In genomic region chr10:110304394-110304779, GRCh38 we compare ENCODE assay signal across 8 cellular contexts. TPM values are rescaled to one million over a fixed set of nuclear protein-coding genes. Genes with fewer than 3 reads are reported as not detected.
DNase-seq lines count a peak whose midpoint lies in the region; ATAC-seq and TF ChIP-seq lines count a peak whose summit lies in the region.

No MANE protein-coding gene starts in this region.

- H3K4me2 ChIP-seq in neural cell (ENCODE audit: low read length) = peak overlapping the region; percentile 96

- TF ChIP-seq CTCF in epithelial cell of proximal tubule (conservative IDR thresholded peaks at IDR 0.05; ENCODE audit: low read depth, low read length) = no peak
- TF ChIP-seq CTCF in neural cell (IDR thresholded peaks at IDR 0.05; ENCODE audit: poor library complexity, severe bottlenecking) = no peak

- H3K9me2 ChIP-seq in neural cell (ENCODE audit: insufficient read depth, low read length) = no peaks in the 10 kb centered on the region

- TF ChIP-seq RAD21 in neural cell (conservative IDR thresholded peaks at IDR 0.05) = no peak

- H3K79me2 ChIP-seq in neural cell (replicated peaks; ENCODE audit: insufficient read depth, low read length) = peaks cover 45% of the 10 kb centered on the region

- peak overlapping the region; percentile 90 for H3K27ac ChIP-seq in neural cell (ENCODE audit: low read length)

- H3K9ac ChIP-seq in neural cell (ENCODE audit: low read length) = peak overlapping the region; percentile 92

- H2AFZ ChIP-seq in neural cell (ENCODE audit: low read depth, low read length) = peak overlapping the region; percentile 66

- H3F3A ChIP-seq in neural cell (ENCODE audit: insufficient read depth, low read length, poor library complexity, severe bottlenecking) = no peaks in the 10 kb centered on the region

- H3K4me3 ChIP-seq in epithelial cell of proximal tubule (ENCODE audit: low read depth, low read length) = peak overlapping the region; percentile 84
- H3K4me3 ChIP-seq in neural cell (ENCODE audit: low read length) = peak overlapping the region; percentile 90

- peak; percentile 52 to 55 for ATAC-seq in activated CD4-positive, CD25-positive, alpha-beta regulatory T cell treated with anti-CD3 and anti-CD28 coated beads, Interleukin-2, amount 50 U/mL, for 24 hours
- ATAC-seq in HG02759 (IDR thresholded peaks at IDR 0.05; ENCODE audit: unreplicated experiment) = peak; percentile 52

- no peaks in the 10 kb centered on the region for H4K20me1 ChIP-seq in neural cell (ENCODE audit: insufficient read depth)

- TF ChIP-seq EP300 in neural cell (conservative IDR thresholded peaks at IDR 0.05; ENCODE audit: poor library complexity, severe bottlenecking) = no peak

- H3K36me3 ChIP-seq in neural cell (ENCODE audit: insufficient read depth, low read length) = peaks cover 17% of the 10 kb centered on the region

- H3K27me3 ChIP-seq in neural cell (ENCODE audit: insufficient read depth, low read depth, low read length) = no peaks in the 10 kb centered on the region

- H3K9me3 ChIP-seq in neural cell (ENCODE audit: low read length) = no peaks in the 10 kb centered on the region

- no peak for DNase-seq in activated CD4-positive, CD25-positive, alpha-beta regulatory T cell treated with anti-CD3 and anti-CD28 coated beads, Interleukin-2, amount 50 U/mL, for 72 hours
- DNase-seq in RPMI8226 (peak; percentile 28), epithelial cell of proximal tubule (ENCODE audit: low read depth) (no peak), DMS153 (lab: John Stamatoyannopoulos, UW) (no peak)
- DNase-seq in activated CD8-positive, alpha-beta memory T cell treated with anti-CD3 and anti-CD28 coated beads, Interleukin-2, amount 50 U/mL, for 48 hours = no peak

TF ChIP-seq in neural cell, 6 proteins besides CTCF, POLR2A, EP300 and RAD21:
- TF ChIP-seq MXI1 (conservative IDR thresholded peaks at IDR 0.05; ENCODE audit: poor library complexity, severe bottlenecking) (no peak), REST (IDR thresholded peaks at IDR 0.05; ENCODE audit: borderline replicate concordance) (no peak), TAF1 (IDR thresholded peaks at IDR 0.05; ENCODE audit: low read depth) (no peak), SMC3 (conservative IDR thresholded peaks at IDR 0.05; ENCODE audit: poor library complexity) (no peak), EZH2 (IDR thresholded peaks at IDR 0.05; ENCODE audit: borderline replicate concordance, insufficient read depth, low read length, poor library complexity, severe bottlenecking) (no peak), POLR2AphosphoS5 (IDR thresholded peaks at IDR 0.05) (no peak)
TF ChIP-seq in neural cell: peak in this region for 0.

RNA-seq across cellular contexts. Expression of gene SMNDC1, which starts 0.3 kb away (rescaled TPM):
- 4.1 and 5.9 TPM in 2 replicates for total RNA-seq in epithelial cell of proximal tubule
- 17.5 and 25.9 TPM in 2 replicates for polyA plus RNA-seq in neural cell
- 25.6 and 26.9 TPM in 2 replicates for polyA minus RNA-seq in neural cell
